27 cellular contexts compared by ENCODE assay signal in genomic region chr11:77728203-77728786, GRCh38.
"Had no signal": no experiment of that assay in that cellular context is flagged by ENCODE, and none has a peak within 500 bp of the region (broad histone marks: within the 10 kb centered on the region; RNA-seq: fewer than 3 reads in every experiment).

No MANE protein-coding gene starts in this region.

- DNase-seq: cortex of kidney; effector memory CD8-positive, alpha-beta T cell; erythroblast; esophagus squamous epithelium; foreskin melanocyte; glutamatergic neuron; heart right ventricle; hippocampal formation; mesenchymal stem cell; naive thymus-derived CD4-positive, alpha-beta T cell; sigmoid colon; spleen; stimulated activated CD4-positive, alpha-beta T cell treated with anti-CD3 and anti-CD28 coated beads, Interleukin-4, amount 100 ng/mL, for 4 hours; stimulated activated naive CD4-positive, alpha-beta T cell; stimulated activated naive CD8-positive, alpha-beta T cell treated with anti-CD3 and anti-CD28 coated beads, Interleukin-15, amount 100 ng/mL, for 72 hours had no signal

- H3K4me2 ChIP-seq: neural progenitor cell had no signal

- ATAC-seq: effector memory CD8-positive, alpha-beta T cell; heart right ventricle; left lobe of liver; naive thymus-derived CD4-positive, alpha-beta T cell; stimulated activated naive CD8-positive, alpha-beta T cell treated with anti-CD3 and anti-CD28 coated beads, Interleukin-15, amount 100 ng/mL, for 72 hours had no signal

- H3K27ac ChIP-seq: esophagus squamous epithelium, heart right ventricle, neural progenitor cell, parathyroid adenoma, prostate gland, right atrium auricular region, sigmoid colon, spleen, suprapubic skin, vagina had no signal

- H2AFZ ChIP-seq: neural progenitor cell, parathyroid adenoma had no signal

- H3K4me3 Mint-ChIP-seq: effector memory CD8-positive, alpha-beta T cell; mesothelial cell of epicardium; naive thymus-derived CD4-positive, alpha-beta T cell; nephron; neural progenitor cell; stimulated activated naive CD8-positive, alpha-beta T cell treated with anti-CD3 and anti-CD28 coated beads, Interleukin-15, amount 100 ng/mL, for 72 hours had no signal

- H3K79me2 ChIP-seq: parathyroid adenoma had no signal

- H3K36me3 ChIP-seq: prostate gland had no signal

- H3K27ac Mint-ChIP-seq: mesothelial cell of epicardium, nephron, neural progenitor cell had no signal

- H3K27me3 ChIP-seq: esophagus squamous epithelium, heart right ventricle, neural progenitor cell, right atrium auricular region, sigmoid colon, spleen, suprapubic skin, vagina had no signal

- H3K27me3 Mint-ChIP-seq: effector memory CD8-positive, alpha-beta T cell; naive thymus-derived CD4-positive, alpha-beta T cell; stimulated activated naive CD8-positive, alpha-beta T cell treated with anti-CD3 and anti-CD28 coated beads, Interleukin-15, amount 100 ng/mL, for 72 hours had no signal

- H3K9ac ChIP-seq: neural progenitor cell, parathyroid adenoma had no signal

- H3K4me3 ChIP-seq: esophagus squamous epithelium, heart right ventricle, lung, neural progenitor cell, prostate gland, right atrium auricular region, sigmoid colon, spleen, suprapubic skin, vagina had no signal

- FAIRE-seq: endometrium, islet of Langerhans had no signal

- H3K4me1 Mint-ChIP-seq: mesothelial cell of epicardium, nephron had no signal

- H3K9me3 ChIP-seq: prostate gland, vagina had no signal

- H3K4me1 ChIP-seq: esophagus squamous epithelium, heart right ventricle, parathyroid adenoma, prostate gland, right atrium auricular region, sigmoid colon, suprapubic skin, vagina had no signal
